ENCODE assay signal across 8 cellular contexts in genomic region chr7:139730746-139731612, GRCh38. TPM values are rescaled to one million over a fixed set of nuclear protein-coding genes. Genes with fewer than 3 reads are reported as not detected.
DNase-seq lines count a peak whose midpoint lies in the region; ATAC-seq, FAIRE-seq and TF ChIP-seq lines count a peak whose summit lies in the region.

No MANE protein-coding gene starts in this region.

- H3K23ac ChIP-seq in neuronal stem cell (ENCODE audit: low read depth, low read length, poor library complexity), result no peak overlapping the region

- H3K9me3 Mint-ChIP-seq in IgD-negative memory B cell (peaks cover 0 to 2% (median 0%) of the 10 kb centered on the region in 3 donors), astrocyte (ENCODE audit: unreplicated experiment) (peaks cover 2% of the 10 kb centered on the region)

- H3K27ac Mint-ChIP-seq in IgD-negative memory B cell (peak overlapping the region; percentile 76 to 96 (median 94)), astrocyte (ENCODE audit: unreplicated experiment) (no peak overlapping the region)

- no peak overlapping the region for H3K18ac ChIP-seq in neuronal stem cell (ENCODE audit: low read length)

- no peak overlapping the region for H3K4ac ChIP-seq in neuronal stem cell (ENCODE audit: low read length)

- peak overlapping the region; percentile 75 for H3K4me2 ChIP-seq in astrocyte (ENCODE audit: low read length)
- H3K4me2 ChIP-seq in neuronal stem cell (ENCODE audit: insufficient read depth, low read length, poor library complexity, severe bottlenecking), result no peak overlapping the region

- H2AFZ ChIP-seq in astrocyte (ENCODE audit: low read depth, low read length) (no peak overlapping the region), neuronal stem cell (ENCODE audit: low read length) (no peak overlapping the region)

- peaks cover 92% of the 10 kb centered on the region for H3K79me2 ChIP-seq in astrocyte (ENCODE audit: insufficient read depth, low read length)

- peaks cover 4% of the 10 kb centered on the region for H3K79me1 ChIP-seq in neuronal stem cell (ENCODE audit: low read depth, low read length)

- H3K27me3 ChIP-seq in astrocyte (ENCODE audit: insufficient read depth, low read length), result no peaks in the 10 kb centered on the region
- H3K27me3 ChIP-seq in aorta (ENCODE audit: control insufficient read depth in 1 of 2, insufficient read depth in 2 of 2, low read length in 1 of 2), result no peaks in the 10 kb centered on the region
- H3K27me3 ChIP-seq in neuronal stem cell (ENCODE audit: control insufficient read depth in 3 of 3, insufficient read depth in 3 of 3, low read depth in 1 of 3, low read length in 3 of 3), result no peaks in the 10 kb centered on the region

- peaks cover 54% of the 10 kb centered on the region for H3K4me1 ChIP-seq in astrocyte (ENCODE audit: insufficient read depth, low read length)
- H3K4me1 ChIP-seq in aorta (ENCODE audit: control insufficient read depth in 1 of 2, insufficient read depth in 2 of 2, low read length in 2 of 2), result peaks cover 7 to 9% of the 10 kb centered on the region in 2 donors
- peaks cover 3 to 15% of the 10 kb centered on the region in 2 donors for H3K4me1 ChIP-seq in neuronal stem cell (ENCODE audit: control insufficient read depth in 2 of 2, insufficient read depth in 1 of 2, low read depth in 1 of 2, low read length in 2 of 2)

- peak overlapping the region; percentile 9 to 89 (median 49) for H3K4me3 Mint-ChIP-seq in IgD-negative memory B cell
- H3K4me3 Mint-ChIP-seq in astrocyte (ENCODE audit: unreplicated experiment), result no peak overlapping the region

- no peak overlapping the region for H2BK120ac ChIP-seq in neuronal stem cell (ENCODE audit: low read depth, low read length)

- no peak overlapping the region for H2BK5ac ChIP-seq in neuronal stem cell (ENCODE audit: low read length)

- H3K4me3 ChIP-seq in astrocyte (ENCODE audit: insufficient read depth, low read depth, low read length), result no peak overlapping the region
- H3K4me3 ChIP-seq in aorta (ENCODE audit: low read length in 2 of 2), result no peak overlapping the region
- no peak overlapping the region for H3K4me3 ChIP-seq in neuronal stem cell (ENCODE audit: low read length in 2 of 2)

- H3K9ac ChIP-seq in astrocyte (ENCODE audit: low read length) (peak overlapping the region; percentile 60), neuronal stem cell (ENCODE audit: low read depth, low read length, poor library complexity) (no peak overlapping the region)

- no peak overlapping the region for H2BK15ac ChIP-seq in neuronal stem cell (ENCODE audit: low read length)

- WGBS in aorta, 2 donors, result 23 to 24% methylated on average over 15 of the region's 15 CpGs
- WGBS in neuronal stem cell (ENCODE audit: extremely low coverage in 2 of 2, insufficient read length in 2 of 2, insufficient replicate concordance in 1 of 2), 2 donors, result no CpG with 5 or more reads among the region's 15 CpGs

- H3K36me3 Mint-ChIP-seq in IgD-negative memory B cell, result peaks cover 20% of the 10 kb centered on the region
- peaks cover 8% of the 10 kb centered on the region for H3K36me3 Mint-ChIP-seq in astrocyte (ENCODE audit: low read depth, unreplicated experiment)

- H3K27me3 Mint-ChIP-seq in IgD-negative memory B cell (no peaks in the 10 kb centered on the region), astrocyte (ENCODE audit: low read depth, unreplicated experiment) (no peaks in the 10 kb centered on the region)

- no peak overlapping the region for H2AK5ac ChIP-seq in neuronal stem cell (ENCODE audit: low read depth, low read length)

- peak in 5 of 6 experiments; percentile 13 to 74 (median 68) for DNase-seq in stimulated activated naive CD4-positive, alpha-beta T cell (lab: John Stamatoyannopoulos, UW)
- no peak for DNase-seq in stimulated activated naive CD4-positive, alpha-beta T cell treated with Interleukin-2 at 50 U/mL for 16 hours (lab: John Stamatoyannopoulos, UW)
- DNase-seq in astrocyte (ENCODE audit: low read depth), result peak; percentile 76
- peak in 1 of 2 donors; percentile 32 for DNase-seq in left colon
- peak; percentile 79 to 92 for DNase-seq in aorta
- no peak for DNase-seq in neuronal stem cell (ENCODE audit: low spot score)

- H2BK12ac ChIP-seq in neuronal stem cell (ENCODE audit: low read length), result no peak overlapping the region

- H3K4me1 Mint-ChIP-seq in IgD-negative memory B cell (peaks cover 29 to 64% (median 60%) of the 10 kb centered on the region in 3 donors), astrocyte (ENCODE audit: low read depth, unreplicated experiment) (peaks cover 38% of the 10 kb centered on the region)

- H3K36me3 ChIP-seq in astrocyte (ENCODE audit: insufficient read depth, low read length) (no peaks in the 10 kb centered on the region), aorta (ENCODE audit: control insufficient read depth in 1 of 2, insufficient read depth in 2 of 2, low read length in 1 of 2) (no peaks in the 10 kb centered on the region), neuronal stem cell (replicated peaks in 1 of 2; ENCODE audit: control insufficient read depth in 2 of 2, insufficient read depth in 2 of 2, low read length in 2 of 2) (peaks cover 2 to 3% of the 10 kb centered on the region in 2 donors)

- FAIRE-seq in astrocyte (lab: Jason Lieb, UNC), result no peak

- ATAC-seq in left colon, result peak; percentile 25
- peak; percentile 33 for ATAC-seq in aorta (ENCODE audit: low FRiP score)
- ATAC-seq in GM18498 (IDR thresholded peaks at IDR 0.05; ENCODE audit: unreplicated experiment), result no peak

- intact Hi-C loops in left colon (cut with DNase I, micrococcal nuclease) (no loop called here), aorta (cut with DNase I) (loop anchor here (5.0 to 10.0 kb wide), 2 partner anchors 49 to 1756 kb away; no protein-coding TSS in a partner anchor)

- H3K27ac ChIP-seq in astrocyte (ENCODE audit: low read depth, low read length) (peak overlapping the region; percentile 56), aorta (ENCODE audit: low read depth in 1 of 2, low read length in 2 of 2) (peak overlapping the region; percentile 96 to 99), neuronal stem cell (replicated peaks; ENCODE audit: low read length) (no peak overlapping the region)

- no peak overlapping the region for H4K8ac ChIP-seq in neuronal stem cell (ENCODE audit: low read depth, low read length)

- no peak for TF ChIP-seq CTCF in astrocyte (IDR thresholded peaks at IDR 0.05; ENCODE audit: insufficient read depth, low read depth, low read length)

- no peak overlapping the region for H4K91ac ChIP-seq in neuronal stem cell (ENCODE audit: low read depth, low read length, poor library complexity)

- H3K9me3 ChIP-seq in astrocyte (ENCODE audit: insufficient read depth, low read depth, low read length), result no peaks in the 10 kb centered on the region
- H3K9me3 ChIP-seq in aorta (ENCODE audit: control insufficient read depth, low read length), result no peaks in the 10 kb centered on the region
- H3K9me3 ChIP-seq in neuronal stem cell (replicated peaks in 1 of 2; ENCODE audit: control insufficient read depth in 2 of 2, insufficient read depth in 1 of 2, low read depth in 1 of 2, low read length in 2 of 2), result peaks cover 2 to 9% of the 10 kb centered on the region in 2 donors

- H4K20me1 ChIP-seq in astrocyte (ENCODE audit: insufficient read depth, low read length), result peaks cover 53% of the 10 kb centered on the region

- H3K14ac ChIP-seq in neuronal stem cell (ENCODE audit: low read length), result no peak overlapping the region

RNA-seq across cellular contexts. Expression of gene HIPK2, which starts 46.8 kb away (rescaled TPM):
- polyA plus RNA-seq in IgD-negative memory B cell (5.5 TPM), aorta (10 to 100 TPM in 1 of 2 donors, 1 to 10 TPM in 1; 9.4 to 12.5 TPM)
- total RNA-seq in astrocyte (34.3 and 35.8 TPM in 2 replicates), left colon (10 to 100 TPM; 36.4 to 37.8 TPM), aorta (100 to 1,000 TPM in 1 of 2 donors, 10 to 100 TPM in 1; 35.3 to 108 TPM)
- polyA plus RNA-seq in neuronal stem cell (2013, experiment 1 of 2), result 23.0 TPM
- 24.8 TPM for polyA plus RNA-seq in neuronal stem cell (2013, experiment 2 of 2)

Comparison
In these comparisons a context has a peak if more than half of its experiments do, and no peak if none do; other contexts are left out.
1. DNase-seq: peak in stimulated activated naive CD4-positive, alpha-beta T cell (5 of 6), astrocyte (single experiment) and aorta (2 of 2); none in stimulated activated naive CD4-positive, alpha-beta T cell treated with Interleukin-2 at 50 U/mL for 16 hours (single experiment) and neuronal stem cell (single experiment).
2. intact Hi-C loops: an anchor here in aorta (5.0 to 10.0 kb wide); none called in left colon.